Comparison of ENCODE assay signal across 8 cellular contexts in the genomic region with DNA sequence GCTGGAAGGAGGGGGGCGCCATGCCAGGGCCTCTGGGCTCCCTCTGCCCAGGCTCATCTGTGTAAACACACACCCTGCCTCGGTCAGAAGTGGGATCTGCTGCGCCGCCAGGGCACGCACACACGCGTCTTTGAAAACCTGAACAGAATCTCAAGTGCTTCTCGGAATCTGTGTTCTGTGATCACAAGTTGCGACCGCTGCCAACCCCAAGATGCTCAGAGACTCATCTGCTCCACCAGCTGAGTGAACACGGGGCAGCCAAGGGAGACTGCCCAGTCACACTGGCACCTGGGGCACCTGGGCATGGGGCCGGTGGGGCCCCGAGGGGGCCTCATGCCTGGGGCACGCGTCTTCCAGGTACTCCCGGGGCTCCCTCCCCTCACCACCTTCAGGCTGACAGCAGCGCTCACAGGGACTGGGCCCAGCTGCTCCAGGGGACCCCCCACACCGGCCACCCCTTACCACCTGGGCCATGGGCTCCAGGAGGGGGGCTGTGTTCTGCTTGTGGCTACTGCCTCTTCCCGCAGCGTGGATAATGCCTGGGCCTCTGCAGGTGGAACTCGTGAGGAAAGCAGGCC. TPM values are rescaled to one million over a fixed set of nuclear protein-coding genes. Genes with fewer than 3 reads are reported as not detected.
A peak's percentile ranks its signal among the peaks of the same experiment; 100 is the strongest.
DNase-seq lines count a peak whose midpoint lies in the region; ATAC-seq and TF ChIP-seq lines count a peak whose summit lies in the region.

No MANE protein-coding gene starts in this region.

- H3K36me3 Mint-ChIP-seq in CD14-positive monocyte (peaks cover 51 to 71% of the 10 kb centered on the region in 2 donors), IgD-negative memory B cell (peaks cover 22% of the 10 kb centered on the region)

- no peak overlapping the region for H3K9ac ChIP-seq in parathyroid adenoma

- H3K4me1 ChIP-seq in esophagus (ENCODE audit: control insufficient read depth in 2 of 2, insufficient read depth in 2 of 2, low read length in 1 of 2): no peaks in the 10 kb centered on the region
- H3K4me1 ChIP-seq in parathyroid adenoma: peaks cover 2% of the 10 kb centered on the region

- H3K27me3 Mint-ChIP-seq in CD14-positive monocyte (ENCODE audit: low read depth in 3 of 3): peaks cover 0 to 2% (median 2%) of the 10 kb centered on the region in 3 donors
- no peaks in the 10 kb centered on the region for H3K27me3 Mint-ChIP-seq in IgD-negative memory B cell

- H3K36me3 ChIP-seq in esophagus (ENCODE audit: control insufficient read depth in 2 of 2, insufficient read depth in 2 of 2, low read length in 1 of 2): peaks cover 10 to 28% of the 10 kb centered on the region in 2 donors
- no peaks in the 10 kb centered on the region for H3K36me3 ChIP-seq in parathyroid adenoma (ENCODE audit: control insufficient read depth, insufficient read depth, low read length)

- H3K27ac ChIP-seq in esophagus (ENCODE audit: low read depth in 2 of 2, low read length in 1 of 2): peak overlapping the region; percentile 68 to 77
- H3K27ac ChIP-seq in parathyroid adenoma: peak overlapping the region; percentile 77
- H3K27ac ChIP-seq in caudate nucleus (ENCODE audit: low read depth, low read length): no peak overlapping the region

- H3K4me3 Mint-ChIP-seq in CD14-positive monocyte (peak overlapping the region in 1 of 2 donors; percentile 80), IgD-negative memory B cell (peak overlapping the region; percentile 48 to 89 (median 83))

- TF ChIP-seq CTCF in CD14-positive monocyte (IDR thresholded peaks at IDR 0.05) (peak; percentile 64), parathyroid adenoma (IDR thresholded peaks at IDR 0.05) (no peak)

- H3K9me3 ChIP-seq in esophagus (ENCODE audit: control insufficient read depth in 2 of 2, insufficient read depth in 1 of 2, low read depth in 1 of 2, low read length in 1 of 2) (no peaks in the 10 kb centered on the region), parathyroid adenoma (ENCODE audit: control insufficient read depth, low read length) (no peaks in the 10 kb centered on the region)

- H3K79me2 ChIP-seq in parathyroid adenoma: peaks cover 8% of the 10 kb centered on the region

- H3K27ac Mint-ChIP-seq in CD14-positive monocyte (peak overlapping the region in 6 of 7 donors; percentile 79 to 95 (median 90)), IgD-negative memory B cell (peak overlapping the region; percentile 95 to 99 (median 99))

- no peak overlapping the region for H2AFZ ChIP-seq in parathyroid adenoma

- H3K4me2 ChIP-seq in parathyroid adenoma (ENCODE audit: low read length): no peak overlapping the region

- intact Hi-C loops in CD14-positive monocyte (cut with micrococcal nuclease): loop anchor here (2.0 to 10.0 kb wide), 3 partner anchors 135 to 339 kb away; no protein-coding TSS in a partner anchor

- H3K27me3 ChIP-seq in esophagus (ENCODE audit: control insufficient read depth in 1 of 2, insufficient read depth in 2 of 2, low read length in 2 of 2): no peaks in the 10 kb centered on the region
- no peaks in the 10 kb centered on the region for H3K27me3 ChIP-seq in parathyroid adenoma (ENCODE audit: control insufficient read depth, insufficient read depth, low read length)

- WGBS in esophagus, 2 donors: 81 to 84% methylated on average over 21 of the region's 21 CpGs

- ATAC-seq in HG02798 (IDR thresholded peaks at IDR 0.05; ENCODE audit: poor library complexity, unreplicated experiment): no peak

- DNase-seq in CD14-positive monocyte (ENCODE audit: low spot score): no peak
- DNase-seq in hippocampal formation (lab: John Stamatoyannopoulos, UW): no peak
- DNase-seq in hepatic stellate cell (ENCODE audit: low spot score): no peak
- DNase-seq in caudate nucleus (lab: John Stamatoyannopoulos, UW): no peak

- H3K4me1 Mint-ChIP-seq in CD14-positive monocyte (peaks cover 22% of the 10 kb centered on the region), IgD-negative memory B cell (peaks cover 32 to 56% (median 36%) of the 10 kb centered on the region in 3 donors)

- H3K9me3 Mint-ChIP-seq in CD14-positive monocyte: no peaks in the 10 kb centered on the region
- peaks cover 2 to 19% (median 10%) of the 10 kb centered on the region in 3 donors for H3K9me3 Mint-ChIP-seq in IgD-negative memory B cell

- H3K4me3 ChIP-seq in esophagus (ENCODE audit: low read depth in 1 of 2, low read length in 2 of 2): no peak overlapping the region
- peak overlapping the region; percentile 5 for H3K4me3 ChIP-seq in parathyroid adenoma (ENCODE audit: low read depth, low read length)

RNA-seq across cellular contexts. Expression of gene KLF2, which starts 59.0 kb away (rescaled TPM):
- polyA plus RNA-seq in CD14-positive monocyte (10 to 100 TPM; 34.0 to 51.4 TPM), IgD-negative memory B cell (199 TPM), esophagus (10 to 100 TPM in 1 of 2 donors, 1 to 10 TPM in 1; 2.4 to 12.1 TPM)
